10 cellular contexts compared by ENCODE assay signal in genomic region chr6:36625161-36625919, GRCh38. TPM values are rescaled to one million over a fixed set of nuclear protein-coding genes. Genes with fewer than 3 reads are reported as not detected.
DNase-seq lines count a peak whose midpoint lies in the region; ATAC-seq and TF ChIP-seq lines count a peak whose summit lies in the region.
"Had no signal": no experiment of that assay in that cellular context is flagged by ENCODE, and none has a peak within 500 bp of the region (broad histone marks: within the 10 kb centered on the region; RNA-seq: fewer than 3 reads in every experiment).

No MANE protein-coding gene starts in this region.

- WGBS in body of pancreas, 2 donors = 61 to 62% methylated on average over 5 of the region's 5 CpGs

- intact Hi-C loops in body of pancreas (cut with DNase I) = no loop called here

- no peak overlapping the region for H3K4me3 ChIP-seq in body of pancreas

- ATAC-seq in body of pancreas (peak; percentile 13), HG03280 (IDR thresholded peaks at IDR 0.05; ENCODE audit: unreplicated experiment) (no peak), GM19324 (IDR thresholded peaks at IDR 0.05; ENCODE audit: low FRiP score, unreplicated experiment) (no peak)
- no peak for ATAC-seq in stimulated activated naive CD8-positive, alpha-beta T cell treated with anti-CD3 and anti-CD28 coated beads, Interleukin-15, Interleukin-2, amounts not matched to agents 100 U/mL and 50 U/mL, for 24 hours

- H3K36me3 ChIP-seq in body of pancreas (replicated peaks in 1 of 2; ENCODE audit: insufficient read depth in 1 of 2, low read depth in 2 of 2) = no peaks in the 10 kb centered on the region

- H3K27ac ChIP-seq in body of pancreas = no peak overlapping the region

- H3K9me3 ChIP-seq in body of pancreas = no peaks in the 10 kb centered on the region

- DNase-seq in AG09319 (ENCODE audit: extremely low read depth, low read depth) (peak; percentile 59), NCI-H1105 treated with DMSO at 0.1 percent for 48 hours (lab: John Stamatoyannopoulos, UW) (peak; percentile 75), body of pancreas (peak; percentile 15 to 46 (median 44)), myocyte (ENCODE audit: low read depth) (peak; percentile 99), ACHN (no peak)
- DNase-seq in stimulated activated naive CD8-positive, alpha-beta T cell treated with anti-CD3 and anti-CD28 coated beads, Interleukin-15, Interleukin-2, amounts not matched to agents 100 U/mL and 50 U/mL, for 24 hours = no peak
- DNase-seq: amniotic stem cell, T1000 had no signal

- TF ChIP-seq CTCF in AG09319 (IDR thresholded peaks at IDR 0.05; ENCODE audit: low read depth, low read length) = no peak
- no peak for TF ChIP-seq CTCF in body of pancreas (IDR thresholded peaks at IDR 0.05)

- in situ Hi-C loops in ACHN (cut with HindIII; ENCODE audit: low pct_ligation_motif_present, low pct_unique_long_range_greater_than_20kb, low sequenced_read_pairs) = no loop called here

- peaks cover 43% of the 10 kb centered on the region for H3K4me1 ChIP-seq in body of pancreas

- no peaks in the 10 kb centered on the region for H3K27me3 ChIP-seq in body of pancreas

- TF ChIP-seq POLR2A in body of pancreas (IDR thresholded peaks at IDR 0.05) = no peak

RNA-seq across cellular contexts. Expression of gene SRSF3, which starts 31.2 kb away (rescaled TPM):
- total RNA-seq in body of pancreas (100 to 1,000 TPM in 1 of 2 donors, 10 to 100 TPM in 1; 86.4 to 113 TPM), myocyte (99.5 and 155 TPM in 2 replicates)
- polyA plus RNA-seq in myocyte (2012) = 181 TPM

RNA-seq across cellular contexts. Expression of gene CDKN1A, which starts 53.2 kb away (rescaled TPM):
- total RNA-seq in body of pancreas = 10 to 100 TPM; 75.2 to 84.3 TPM
- 1,798 and 2,123 TPM in 2 replicates for total RNA-seq in myocyte
- 1,534 TPM for polyA plus RNA-seq in myocyte (2012)

Comparison
In these comparisons a context has a peak if more than half of its experiments do, and no peak if none do; other contexts are left out.
1. DNase-seq: peak in AG09319 (single experiment), NCI-H1105 treated with DMSO at 0.1 percent for 48 hours (single experiment), body of pancreas (4 of 4) and myocyte (single experiment); none in ACHN (single experiment) and stimulated activated naive CD8-positive, alpha-beta T cell treated with anti-CD3 and anti-CD28 coated beads, Interleukin-15, Interleukin-2, amounts not matched to agents 100 U/mL and 50 U/mL, for 24 hours (single experiment).
2. RNA of gene CDKN1A, which starts 53.2 kb away (total RNA-seq): 1,798 to 2,123 TPM in myocyte; 75.2 to 84.3 TPM in body of pancreas; every median in the first group is over 10 times any median in the second.